15 cellular contexts compared by ENCODE assay signal in genomic region chr3:141955163-141955562, GRCh38.
DNase-seq lines count a peak whose midpoint lies in the region; ATAC-seq, FAIRE-seq and TF ChIP-seq lines count a peak whose summit lies in the region.
"Had no signal": no experiment of that assay in that cellular context is flagged by ENCODE, and none has a peak within 500 bp of the region (broad histone marks: within the 10 kb centered on the region; RNA-seq: fewer than 3 reads in every experiment).

No MANE protein-coding gene starts in this region.

- ATAC-seq in activated CD8-positive, alpha-beta memory T cell treated with anti-CD3 and anti-CD28 coated beads, Interleukin-2, amount 10 ng/mL, durations not matched to agents 7 days and 5 days = no peak
- ATAC-seq: A549 had no signal

- TF ChIP-seq CTCF in astrocyte (IDR thresholded peaks at IDR 0.05; ENCODE audit: insufficient read depth, low read depth, low read length) = no peak
- no peak for TF ChIP-seq CTCF in transverse colon (IDR thresholded peaks at IDR 0.05)

- no peaks in the 10 kb centered on the region for H4K20me1 ChIP-seq in astrocyte (ENCODE audit: insufficient read depth, low read length)

- WGBS in transverse colon (ENCODE audit: low coverage in 1 of 2), 2 donors = 64 to 78% methylated on average over 4 to 6 of the region's 6 CpGs

- peak overlapping the region; percentile 70 for H3K4me2 ChIP-seq in astrocyte (ENCODE audit: low read length)
- H3K4me2 ChIP-seq: A549 had no signal

- H3K36me3 ChIP-seq in astrocyte (ENCODE audit: insufficient read depth, low read length) (peaks cover 2% of the 10 kb centered on the region), stomach smooth muscle (ENCODE audit: control insufficient read depth in 2 of 2, insufficient read depth in 2 of 2, low read length in 2 of 2) (peaks cover 13 to 14% of the 10 kb centered on the region in 2 donors), transverse colon (no peaks in the 10 kb centered on the region)

- H3K9me3 ChIP-seq in astrocyte (ENCODE audit: insufficient read depth, low read depth, low read length) = no peaks in the 10 kb centered on the region
- H3K9me3 ChIP-seq in stomach smooth muscle (ENCODE audit: control insufficient read depth in 2 of 2, low read length in 2 of 2) = no peaks in the 10 kb centered on the region
- H3K9me3 ChIP-seq in transverse colon = no peaks in the 10 kb centered on the region
- H3K9me3 ChIP-seq: A549 had no signal

- in situ Hi-C loops in transverse colon (cut with MboI; ENCODE audit: low pct_ligation_motif_present in 1 of 4, low pct_unique_long_range_greater_than_20kb in 1 of 4, low sequenced_read_pairs in 3 of 4) = no loop called here

- H3K9me3 Mint-ChIP-seq in activated CD8-positive, alpha-beta memory T cell treated with anti-CD3 and anti-CD28 coated beads, Interleukin-2, amount 10 ng/mL, durations not matched to agents 7 days and 5 days (ENCODE audit: low read depth) = no peaks in the 10 kb centered on the region
- H3K9me3 Mint-ChIP-seq in astrocyte (ENCODE audit: unreplicated experiment) = no peaks in the 10 kb centered on the region

- CTCF ChIA-PET in activated CD8-positive, alpha-beta memory T cell treated with anti-CD3 and anti-CD28 coated beads, Interleukin-2, amount 10 ng/mL, durations not matched to agents 7 days and 5 days (lab: Charles Lee) = no interaction called here

- H3K27me3 ChIP-seq in astrocyte (ENCODE audit: insufficient read depth, low read length) (no peaks in the 10 kb centered on the region), stomach smooth muscle (ENCODE audit: control insufficient read depth in 1 of 2, insufficient read depth in 2 of 2, low read length in 2 of 2) (no peaks in the 10 kb centered on the region), transverse colon (no peaks in the 10 kb centered on the region)

- H3K4me1 ChIP-seq in astrocyte (ENCODE audit: insufficient read depth, low read length) (peaks cover 21% of the 10 kb centered on the region), stomach smooth muscle (ENCODE audit: control insufficient read depth, insufficient read depth, low read length) (no peaks in the 10 kb centered on the region), transverse colon (peaks cover 0 to 12% (median 6%) of the 10 kb centered on the region in 4 donors)

- peak; percentile 27 for DNase-seq in activated CD8-positive, alpha-beta memory T cell treated with anti-CD3 and anti-CD28 coated beads, Interleukin-2, amount 10 ng/mL, durations not matched to agents 7 days and 5 days
- no peak for DNase-seq in activated CD8-positive, alpha-beta memory T cell treated with anti-CD3 and anti-CD28 coated beads, Interleukin-2, amount 50 U/mL, for 4 hours
- peak; percentile 82 for DNase-seq in astrocyte (ENCODE audit: low read depth)
- DNase-seq in kidney tubule cell (ENCODE audit: low spot score) = peak; percentile 22
- no peak for DNase-seq in putamen (ENCODE audit: low spot score)
- DNase-seq in SK-N-DZ (ENCODE audit: low spot score) = no peak
- no peak for DNase-seq in transverse colon
- DNase-seq: activated CD8-positive, alpha-beta memory T cell treated with anti-CD3 and anti-CD28 coated beads, Interleukin-2, amount 50 U/mL, for 48 hours; central memory CD4-positive, alpha-beta T cell; NCI-H1092 treated with DMSO at 0.1 percent for 48 hours; NK-92 treated with Interleukin-12 subunit alpha and Interleukin-12 subunit beta, amount 100 ng/mL, for 24 hours; stimulated activated naive CD4-positive, alpha-beta T cell treated with Interleukin-2 at 50 U/mL for 16 hours; T-helper 2 cell had no signal

- H3K27ac ChIP-seq in astrocyte (ENCODE audit: low read depth, low read length) = peak overlapping the region; percentile 34
- H3K27ac ChIP-seq in stomach smooth muscle (ENCODE audit: low read length) = peak overlapping the region; percentile 46
- H3K27ac ChIP-seq in transverse colon = peak overlapping the region in 2 of 4 donors; percentile 13 to 29
- H3K27ac ChIP-seq: A549 had no signal

- TF ChIP-seq POLR2A in transverse colon (IDR thresholded peaks at IDR 0.05) = no peak

- no peaks in the 10 kb centered on the region for H3K27me3 Mint-ChIP-seq in activated CD8-positive, alpha-beta memory T cell treated with anti-CD3 and anti-CD28 coated beads, Interleukin-2, amount 10 ng/mL, durations not matched to agents 7 days and 5 days
- H3K27me3 Mint-ChIP-seq in astrocyte (ENCODE audit: low read depth, unreplicated experiment) = no peaks in the 10 kb centered on the region

- H3K4me3 ChIP-seq in astrocyte (ENCODE audit: insufficient read depth, low read depth, low read length) (no peak overlapping the region), stomach smooth muscle (ENCODE audit: low read length in 2 of 2) (peak overlapping the region; percentile 14 to 56), transverse colon (no peak overlapping the region)
- H3K4me3 ChIP-seq: A549 had no signal

- no peak for FAIRE-seq in astrocyte (lab: Jason Lieb, UNC)
- FAIRE-seq: A549 had no signal

- H3K4me3 Mint-ChIP-seq in activated CD8-positive, alpha-beta memory T cell treated with anti-CD3 and anti-CD28 coated beads, Interleukin-2, amount 10 ng/mL, durations not matched to agents 7 days and 5 days = no peak overlapping the region
- H3K4me3 Mint-ChIP-seq in astrocyte (ENCODE audit: unreplicated experiment) = no peak overlapping the region

- H3K79me2 ChIP-seq in astrocyte (ENCODE audit: insufficient read depth, low read length) = no peaks in the 10 kb centered on the region

- H3K9ac ChIP-seq in astrocyte (ENCODE audit: low read length) (peak overlapping the region; percentile 51), stomach smooth muscle (ENCODE audit: low read length in 2 of 2) (peak overlapping the region in 1 of 2 donors; percentile 38)

- no peak for TF ChIP-seq EP300 in transverse colon (IDR thresholded peaks at IDR 0.05; ENCODE audit: low read depth)

- no peak overlapping the region for H2AFZ ChIP-seq in astrocyte (ENCODE audit: low read depth, low read length)

- intact Hi-C loops in transverse colon (cut with DNase I; ENCODE audit: low total_unique reads) = no loop called here

- no peak overlapping the region for H3K27ac Mint-ChIP-seq in activated CD8-positive, alpha-beta memory T cell treated with anti-CD3 and anti-CD28 coated beads, Interleukin-2, amount 10 ng/mL, durations not matched to agents 7 days and 5 days
- peak overlapping the region; percentile 82 for H3K27ac Mint-ChIP-seq in astrocyte (ENCODE audit: unreplicated experiment)

- peaks cover 5% of the 10 kb centered on the region for H3K4me1 Mint-ChIP-seq in activated CD8-positive, alpha-beta memory T cell treated with anti-CD3 and anti-CD28 coated beads, Interleukin-2, amount 10 ng/mL, durations not matched to agents 7 days and 5 days
- H3K4me1 Mint-ChIP-seq in astrocyte (ENCODE audit: low read depth, unreplicated experiment) = peaks cover 19% of the 10 kb centered on the region

- H3K36me3 Mint-ChIP-seq in activated CD8-positive, alpha-beta memory T cell treated with anti-CD3 and anti-CD28 coated beads, Interleukin-2, amount 10 ng/mL, durations not matched to agents 7 days and 5 days = peaks cover 2% of the 10 kb centered on the region
- peaks cover 20% of the 10 kb centered on the region for H3K36me3 Mint-ChIP-seq in astrocyte (ENCODE audit: low read depth, unreplicated experiment)

Comparison
In these comparisons a context has a peak if more than half of its experiments do, and no peak if none do; other contexts are left out.
1. DNase-seq: peak in activated CD8-positive, alpha-beta memory T cell treated with anti-CD3 and anti-CD28 coated beads, Interleukin-2, amount 10 ng/mL, durations not matched to agents 7 days and 5 days (single experiment), astrocyte (single experiment) and kidney tubule cell (single experiment); none in activated CD8-positive, alpha-beta memory T cell treated with anti-CD3 and anti-CD28 coated beads, Interleukin-2, amount 50 U/mL, for 4 hours (single experiment), putamen (single experiment), SK-N-DZ (single experiment) and transverse colon (single experiment).
2. H3K4me3 ChIP-seq: peak in stomach smooth muscle (2 of 2); none in astrocyte (single experiment) and transverse colon (0 of 4).